9 cellular contexts compared by ENCODE assay signal in genomic region chr10:104925232-104925851, GRCh38.
A peak's percentile ranks its signal among the peaks of the same experiment; 100 is the strongest.
DNase-seq lines count a peak whose midpoint lies in the region; ATAC-seq and TF ChIP-seq lines count a peak whose summit lies in the region.
"Had no signal": no experiment of that assay in that cellular context is flagged by ENCODE, and none has a peak within 500 bp of the region (broad histone marks: within the 10 kb centered on the region; RNA-seq: fewer than 3 reads in every experiment).

No MANE protein-coding gene starts in this region.

- H3K79me2 ChIP-seq in hepatocyte = no peaks in the 10 kb centered on the region

- no peak overlapping the region for H3K4me3 Mint-ChIP-seq in activated CD4-positive, alpha-beta T cell treated with anti-CD3 and anti-CD28 coated beads, Interleukin-2, amount 10 ng/mL, durations not matched to agents 7 days and 5 days
- H3K4me3 Mint-ChIP-seq: stimulated activated effector memory CD8-positive, alpha-beta T cell treated with anti-CD3 and anti-CD28 coated beads, Interleukin-12 subunit alpha, Interleukin-12 subunit beta, amount 100 ng/mL, for 72 hours had no signal

- DNase-seq in AG20443 (ENCODE audit: low spot score) (peak; percentile 32), GM12865 (ENCODE audit: low read depth) (peak; percentile 60), hepatocyte (ENCODE audit: low spot score) (peak; percentile 76)
- peak; percentile 44 for DNase-seq in activated CD4-positive, alpha-beta T cell treated with anti-CD3 and anti-CD28 coated beads, Interleukin-2, amount 10 ng/mL, durations not matched to agents 7 days and 5 days
- peak; percentile 30 for DNase-seq in stimulated activated CD4-positive, alpha-beta T cell treated with anti-CD3 and anti-CD28 coated beads, Interleukin-4, amount 100 ng/mL, for 24 hours

- TF ChIP-seq CTCF in GM12865 (IDR thresholded peaks at IDR 0.05; ENCODE audit: insufficient read depth, low read depth, low read length, missing control alignments) (peak; percentile 67), hepatocyte (IDR thresholded peaks at IDR 0.05; ENCODE audit: poor library complexity) (peak; percentile 66)

- H3K36me3 ChIP-seq in hepatocyte (replicated peaks; ENCODE audit: insufficient read depth, low read depth) = no peaks in the 10 kb centered on the region

- H3K4me2 ChIP-seq in hepatocyte = no peak overlapping the region

- H3K27ac ChIP-seq in hepatocyte = no peak overlapping the region

- CTCF ChIA-PET in activated CD4-positive, alpha-beta T cell treated with anti-CD3 and anti-CD28 coated beads, Interleukin-2, amount 10 ng/mL, durations not matched to agents 7 days and 5 days (lab: Charles Lee) = interaction anchor here (0.6 kb wide), 1 partner anchor 1149 kb away, joined by 3 read pairs; no protein-coding TSS in a partner anchor

- ATAC-seq in GM18519 (IDR thresholded peaks at IDR 0.05; ENCODE audit: low FRiP score, unreplicated experiment) (no peak), HG03280 (IDR thresholded peaks at IDR 0.05; ENCODE audit: unreplicated experiment) (no peak)
- ATAC-seq: stimulated activated effector memory CD8-positive, alpha-beta T cell treated with anti-CD3 and anti-CD28 coated beads, Interleukin-12 subunit alpha, Interleukin-12 subunit beta, amount 100 ng/mL, for 72 hours had no signal

- TF ChIP-seq RAD21 in Ishikawa (IDR thresholded peaks at IDR 0.05; ENCODE audit: low read depth) = peak; percentile 53

- 37% methylated on average over 3 of the region's 3 CpGs for WGBS in hepatocyte (ENCODE audit: low lambda C conversion rate, missing lambda C conversion rate)

- H2AFZ ChIP-seq in hepatocyte = no peak overlapping the region

- H3K9me3 Mint-ChIP-seq in activated CD4-positive, alpha-beta T cell treated with anti-CD3 and anti-CD28 coated beads, Interleukin-2, amount 10 ng/mL, durations not matched to agents 7 days and 5 days = no peaks in the 10 kb centered on the region
- H3K9me3 Mint-ChIP-seq: stimulated activated effector memory CD8-positive, alpha-beta T cell treated with anti-CD3 and anti-CD28 coated beads, Interleukin-12 subunit alpha, Interleukin-12 subunit beta, amount 100 ng/mL, for 72 hours had no signal

- no peaks in the 10 kb centered on the region for H3K9me2 ChIP-seq in hepatocyte (replicated peaks; ENCODE audit: insufficient read depth)

- no peaks in the 10 kb centered on the region for H4K20me1 ChIP-seq in hepatocyte (ENCODE audit: insufficient read depth, poor library complexity, severe bottlenecking)

- no peaks in the 10 kb centered on the region for H3K27me3 Mint-ChIP-seq in activated CD4-positive, alpha-beta T cell treated with anti-CD3 and anti-CD28 coated beads, Interleukin-2, amount 10 ng/mL, durations not matched to agents 7 days and 5 days

- no peaks in the 10 kb centered on the region for H3K9me3 ChIP-seq in hepatocyte (ENCODE audit: low read depth)

- H3K4me1 Mint-ChIP-seq in activated CD4-positive, alpha-beta T cell treated with anti-CD3 and anti-CD28 coated beads, Interleukin-2, amount 10 ng/mL, durations not matched to agents 7 days and 5 days = no peaks in the 10 kb centered on the region
- H3K4me1 Mint-ChIP-seq: stimulated activated effector memory CD8-positive, alpha-beta T cell treated with anti-CD3 and anti-CD28 coated beads, Interleukin-12 subunit alpha, Interleukin-12 subunit beta, amount 100 ng/mL, for 72 hours had no signal

- no peak overlapping the region for H3K27ac Mint-ChIP-seq in activated CD4-positive, alpha-beta T cell treated with anti-CD3 and anti-CD28 coated beads, Interleukin-2, amount 10 ng/mL, durations not matched to agents 7 days and 5 days
- H3K27ac Mint-ChIP-seq: stimulated activated effector memory CD8-positive, alpha-beta T cell treated with anti-CD3 and anti-CD28 coated beads, Interleukin-12 subunit alpha, Interleukin-12 subunit beta, amount 100 ng/mL, for 72 hours had no signal

- no peaks in the 10 kb centered on the region for H3K36me3 Mint-ChIP-seq in activated CD4-positive, alpha-beta T cell treated with anti-CD3 and anti-CD28 coated beads, Interleukin-2, amount 10 ng/mL, durations not matched to agents 7 days and 5 days (ENCODE audit: low read depth)
- H3K36me3 Mint-ChIP-seq: stimulated activated effector memory CD8-positive, alpha-beta T cell treated with anti-CD3 and anti-CD28 coated beads, Interleukin-12 subunit alpha, Interleukin-12 subunit beta, amount 100 ng/mL, for 72 hours had no signal

- TF ChIP-seq EP300 in Ishikawa (IDR thresholded peaks at IDR 0.05; ENCODE audit: borderline replicate concordance) = no peak

- POLR2A ChIA-PET in activated CD4-positive, alpha-beta T cell treated with anti-CD3 and anti-CD28 coated beads, Interleukin-2, amount 10 ng/mL, durations not matched to agents 7 days and 5 days (lab: Charles Lee) = no interaction called here

- H3K4me1 ChIP-seq in hepatocyte (ENCODE audit: insufficient read depth) = no peaks in the 10 kb centered on the region

- H3K4me3 ChIP-seq in GM12865 (ENCODE audit: low read depth, low read length) = no peak overlapping the region
- no peak overlapping the region for H3K4me3 ChIP-seq in hepatocyte

- peaks cover 4% of the 10 kb centered on the region for H3K27me3 ChIP-seq in hepatocyte

TF ChIP-seq in Ishikawa, 13 proteins besides CTCF, POLR2A, EP300 and RAD21:
- TF ChIP-seq EGR1 (IDR thresholded peaks at IDR 0.05) (no peak), TAF1 (IDR thresholded peaks at IDR 0.05; ENCODE audit: low read depth) (no peak), CEBPB (IDR thresholded peaks at IDR 0.05) (no peak)
